8 cellular contexts compared by ENCODE assay signal in the genomic region with DNA sequence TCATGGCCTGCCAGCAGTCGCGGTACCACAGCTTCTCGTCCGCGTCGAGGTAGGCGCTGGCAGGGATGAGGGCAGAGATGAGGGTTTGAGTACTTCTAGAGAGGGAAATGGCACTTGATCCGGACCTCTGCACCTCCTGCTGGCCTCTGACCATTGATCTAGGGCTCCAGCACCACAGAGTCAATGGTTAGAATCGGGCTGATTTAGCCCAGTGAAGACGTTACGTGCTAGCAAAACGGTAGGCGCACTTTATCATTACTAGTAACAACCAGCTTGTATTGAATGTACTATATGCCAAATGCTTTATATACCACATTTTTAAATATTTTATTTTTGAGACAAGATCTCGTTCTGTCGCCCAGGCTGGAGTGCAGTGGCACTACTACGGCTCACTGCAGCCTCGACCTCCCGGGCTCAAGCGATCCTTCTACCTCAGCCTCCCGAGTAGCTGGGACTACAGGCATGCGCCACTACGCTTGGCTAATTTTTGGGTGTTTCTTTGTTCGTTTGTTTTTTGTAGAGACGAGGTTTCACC. TPM values are rescaled to one million over a fixed set of nuclear protein-coding genes. Genes with fewer than 3 reads are reported as not detected.
DNase-seq lines count a peak whose midpoint lies in the region; ATAC-seq lines count a peak whose summit lies in the region.

No MANE protein-coding gene starts in this region.

- H3K4me1 Mint-ChIP-seq in activated CD4-positive, alpha-beta T cell treated with anti-CD3 and anti-CD28 coated beads, Interleukin-2, amount 10 ng/mL, durations not matched to agents 7 days and 5 days: peaks cover 35% of the 10 kb centered on the region
- peaks cover 34% of the 10 kb centered on the region for H3K4me1 Mint-ChIP-seq in activated CD8-positive, alpha-beta T cell treated with anti-CD3 and anti-CD28 coated beads, Interleukin-2, amount 10 ng/mL, durations not matched to agents 7 days and 5 days (ENCODE audit: low read depth)
- H3K4me1 Mint-ChIP-seq in immature natural killer cell: peaks cover 20% of the 10 kb centered on the region in 2 donors

- peak overlapping the region; percentile 92 for H3K4me3 Mint-ChIP-seq in activated CD4-positive, alpha-beta T cell treated with anti-CD3 and anti-CD28 coated beads, Interleukin-2, amount 10 ng/mL, durations not matched to agents 7 days and 5 days
- H3K4me3 Mint-ChIP-seq in activated CD8-positive, alpha-beta T cell treated with anti-CD3 and anti-CD28 coated beads, Interleukin-2, amount 10 ng/mL, durations not matched to agents 7 days and 5 days: peak overlapping the region; percentile 94
- peak overlapping the region; percentile 92 to 97 (median 94) for H3K4me3 Mint-ChIP-seq in immature natural killer cell

- H3K27me3 Mint-ChIP-seq in activated CD4-positive, alpha-beta T cell treated with anti-CD3 and anti-CD28 coated beads, Interleukin-2, amount 10 ng/mL, durations not matched to agents 7 days and 5 days: no peaks in the 10 kb centered on the region
- peaks cover 5% of the 10 kb centered on the region for H3K27me3 Mint-ChIP-seq in activated CD8-positive, alpha-beta T cell treated with anti-CD3 and anti-CD28 coated beads, Interleukin-2, amount 10 ng/mL, durations not matched to agents 7 days and 5 days (ENCODE audit: low read depth)
- H3K27me3 Mint-ChIP-seq in immature natural killer cell (ENCODE audit: low read depth in 3 of 3): peaks cover 0 to 7% (median 3%) of the 10 kb centered on the region in 3 donors

- POLR2A ChIA-PET in activated CD4-positive, alpha-beta T cell treated with anti-CD3 and anti-CD28 coated beads, Interleukin-2, amount 10 ng/mL, durations not matched to agents 7 days and 5 days (lab: Charles Lee): no interaction called here
- POLR2A ChIA-PET in activated CD8-positive, alpha-beta T cell treated with anti-CD3 and anti-CD28 coated beads, Interleukin-2, amount 10 ng/mL, durations not matched to agents 7 days and 5 days (lab: Charles Lee): interaction anchor here (0.6 to 1.5 kb wide), 9 partner anchors 10 to 192 kb away, joined by 3 to 7 read pairs (median 4); partner anchors contain the start of genes DPEP2, GFOD2 and NUTF2

- CTCF ChIA-PET in activated CD4-positive, alpha-beta T cell treated with anti-CD3 and anti-CD28 coated beads, Interleukin-2, amount 10 ng/mL, durations not matched to agents 7 days and 5 days (lab: Charles Lee): interaction anchor here (0.5 to 2.6 kb wide), 9 partner anchors 8 to 331 kb away, joined by 3 to 36 read pairs (median 3); no protein-coding TSS in a partner anchor
- CTCF ChIA-PET in activated CD8-positive, alpha-beta T cell treated with anti-CD3 and anti-CD28 coated beads, Interleukin-2, amount 10 ng/mL, durations not matched to agents 7 days and 5 days (lab: Charles Lee): interaction anchor here (0.9 to 3.0 kb wide), 8 partner anchors 9 to 326 kb away, joined by 3 to 47 read pairs (median 4); partner anchors contain the start of genes ATP6V0D1, C16orf86, GFOD2 and PSKH1

- no peaks in the 10 kb centered on the region for H3K9me3 Mint-ChIP-seq in activated CD4-positive, alpha-beta T cell treated with anti-CD3 and anti-CD28 coated beads, Interleukin-2, amount 10 ng/mL, durations not matched to agents 7 days and 5 days
- H3K9me3 Mint-ChIP-seq in activated CD8-positive, alpha-beta T cell treated with anti-CD3 and anti-CD28 coated beads, Interleukin-2, amount 10 ng/mL, durations not matched to agents 7 days and 5 days (ENCODE audit: insufficient read depth): no peaks in the 10 kb centered on the region
- H3K9me3 Mint-ChIP-seq in immature natural killer cell: no peaks in the 10 kb centered on the region

- no peak for ATAC-seq in activated CD8-positive, alpha-beta T cell treated with anti-CD3 and anti-CD28 coated beads, Interleukin-2, amount 10 ng/mL, durations not matched to agents 7 days and 5 days

- peak overlapping the region; percentile 90 for H3K27ac Mint-ChIP-seq in activated CD4-positive, alpha-beta T cell treated with anti-CD3 and anti-CD28 coated beads, Interleukin-2, amount 10 ng/mL, durations not matched to agents 7 days and 5 days
- peak overlapping the region; percentile 90 for H3K27ac Mint-ChIP-seq in activated CD8-positive, alpha-beta T cell treated with anti-CD3 and anti-CD28 coated beads, Interleukin-2, amount 10 ng/mL, durations not matched to agents 7 days and 5 days
- H3K27ac Mint-ChIP-seq in immature natural killer cell: peak overlapping the region; percentile 85 to 97 (median 93)

- H3K27ac ChIP-seq in temporal lobe (ENCODE audit: low read depth, low read length): peak overlapping the region; percentile 59

- DNase-seq in activated CD4-positive, alpha-beta T cell treated with anti-CD3 and anti-CD28 coated beads, Interleukin-2, amount 10 ng/mL, durations not matched to agents 7 days and 5 days: no peak
- DNase-seq in activated CD4-positive, alpha-beta T cell treated with anti-CD3 and anti-CD28 coated beads for 1 hour: no peak
- DNase-seq in activated CD8-positive, alpha-beta T cell treated with anti-CD3 and anti-CD28 coated beads, Interleukin-2, amount 10 ng/mL, durations not matched to agents 7 days and 5 days: no peak
- DNase-seq in immature natural killer cell (no peak), NCI-H1092 (lab: John Stamatoyannopoulos, UW) (no peak), dermis blood vessel endothelial cell (no peak)
- DNase-seq in stimulated activated CD4-positive, alpha-beta T cell treated with anti-CD3 and anti-CD28 coated beads, Interleukin-2, amount 100 ng/mL, for 24 hours: no peak

- peaks cover 27% of the 10 kb centered on the region for H3K36me3 Mint-ChIP-seq in activated CD4-positive, alpha-beta T cell treated with anti-CD3 and anti-CD28 coated beads, Interleukin-2, amount 10 ng/mL, durations not matched to agents 7 days and 5 days (ENCODE audit: low read depth)
- H3K36me3 Mint-ChIP-seq in activated CD8-positive, alpha-beta T cell treated with anti-CD3 and anti-CD28 coated beads, Interleukin-2, amount 10 ng/mL, durations not matched to agents 7 days and 5 days (ENCODE audit: low read depth): peaks cover 29% of the 10 kb centered on the region
- H3K36me3 Mint-ChIP-seq in immature natural killer cell: no peaks in the 10 kb centered on the region

RNA-seq across cellular contexts. Expression of gene TSNAXIP1, which starts 0.5 kb away (rescaled TPM):
- total RNA-seq in activated CD4-positive, alpha-beta T cell treated with anti-CD3 and anti-CD28 coated beads, Interleukin-2, amount 10 ng/mL, durations not matched to agents 7 days and 5 days: under 1 TPM; 0.27 to 0.33 TPM
- total RNA-seq in activated CD8-positive, alpha-beta T cell treated with anti-CD3 and anti-CD28 coated beads, Interleukin-2, amount 10 ng/mL, durations not matched to agents 7 days and 5 days: under 1 TPM; 0.47 to 0.63 TPM
- not detected for polyA plus RNA-seq in immature natural killer cell
- 3.0 TPM for total RNA-seq in temporal lobe
- total RNA-seq in dermis blood vessel endothelial cell: 0.47 and 0.85 TPM in 2 replicates

RNA-seq across cellular contexts. Expression of gene RANBP10, which starts 0.9 kb away (rescaled TPM):
- 10 to 100 TPM; 28.2 to 30.4 TPM for total RNA-seq in activated CD4-positive, alpha-beta T cell treated with anti-CD3 and anti-CD28 coated beads, Interleukin-2, amount 10 ng/mL, durations not matched to agents 7 days and 5 days
- total RNA-seq in activated CD8-positive, alpha-beta T cell treated with anti-CD3 and anti-CD28 coated beads, Interleukin-2, amount 10 ng/mL, durations not matched to agents 7 days and 5 days: 10 to 100 TPM; 25.9 to 30.5 TPM
- 10 to 100 TPM in 1 of 3 donors, 1 to 10 TPM in 2; 2.6 to 12.4 (median 7.9) TPM for polyA plus RNA-seq in immature natural killer cell
- total RNA-seq in temporal lobe (3.9 TPM), dermis blood vessel endothelial cell (8.2 and 13.5 TPM in 2 replicates)

RNA-seq across cellular contexts. Expression of gene THAP11, which starts 34.9 kb away (rescaled TPM):
- 10 to 100 TPM; 37.5 to 41.7 TPM for total RNA-seq in activated CD4-positive, alpha-beta T cell treated with anti-CD3 and anti-CD28 coated beads, Interleukin-2, amount 10 ng/mL, durations not matched to agents 7 days and 5 days
- total RNA-seq in activated CD8-positive, alpha-beta T cell treated with anti-CD3 and anti-CD28 coated beads, Interleukin-2, amount 10 ng/mL, durations not matched to agents 7 days and 5 days: 10 to 100 TPM; 50.2 to 52.4 TPM
- 100 to 1,000 TPM; 102 to 129 (median 117) TPM for polyA plus RNA-seq in immature natural killer cell
- total RNA-seq in temporal lobe: 16.7 TPM
- 62.3 and 64.0 TPM in 2 replicates for total RNA-seq in dermis blood vessel endothelial cell

RNA-seq across cellular contexts. Expression of gene NUTF2, which starts 39.5 kb away (rescaled TPM):
- 100 to 1,000 TPM; 112 to 140 TPM for total RNA-seq in activated CD4-positive, alpha-beta T cell treated with anti-CD3 and anti-CD28 coated beads, Interleukin-2, amount 10 ng/mL, durations not matched to agents 7 days and 5 days
- 100 to 1,000 TPM; 125 to 134 TPM for total RNA-seq in activated CD8-positive, alpha-beta T cell treated with anti-CD3 and anti-CD28 coated beads, Interleukin-2, amount 10 ng/mL, durations not matched to agents 7 days and 5 days
- 100 to 1,000 TPM; 115 to 157 (median 130) TPM for polyA plus RNA-seq in immature natural killer cell
- 58.8 TPM for total RNA-seq in temporal lobe
- 176 and 260 TPM in 2 replicates for total RNA-seq in dermis blood vessel endothelial cell

RNA-seq across cellular contexts. Expression of gene CENPT, which starts 40.3 kb away (rescaled TPM):
- total RNA-seq in activated CD4-positive, alpha-beta T cell treated with anti-CD3 and anti-CD28 coated beads, Interleukin-2, amount 10 ng/mL, durations not matched to agents 7 days and 5 days: 10 to 100 TPM; 62.1 to 64.0 TPM
- 10 to 100 TPM; 58.9 to 63.6 TPM for total RNA-seq in activated CD8-positive, alpha-beta T cell treated with anti-CD3 and anti-CD28 coated beads, Interleukin-2, amount 10 ng/mL, durations not matched to agents 7 days and 5 days
- polyA plus RNA-seq in immature natural killer cell: 10 to 100 TPM in 2 of 3 donors, 1 to 10 TPM in 1; 9.3 to 15.0 (median 12.4) TPM
- total RNA-seq in temporal lobe: 23.8 TPM
- 21.7 and 30.0 TPM in 2 replicates for total RNA-seq in dermis blood vessel endothelial cell
